Comparison of ENCODE assay signal across 21 cellular contexts in genomic region chr2:24856791-24857211, GRCh38.
DNase-seq lines count a peak whose midpoint lies in the region; ATAC-seq and TF ChIP-seq lines count a peak whose summit lies in the region.
"Had no signal": no experiment of that assay in that cellular context is flagged by ENCODE, and none has a peak within 500 bp of the region (broad histone marks: within the 10 kb centered on the region; RNA-seq: fewer than 3 reads in every experiment).

No MANE protein-coding gene starts in this region.

- intact Hi-C loops in testis (cut with DNase I; ENCODE audit: low total_unique reads) (no loop called here), esophagus squamous epithelium (cut with DNase I) (no loop called here)

- peaks cover 8% of the 10 kb centered on the region for H3K4me1 Mint-ChIP-seq in neural progenitor cell
- H3K4me1 Mint-ChIP-seq: B cell had no signal

- no peak overlapping the region for H3K4me3 Mint-ChIP-seq in neural progenitor cell
- H3K4me3 Mint-ChIP-seq: B cell, neural crest cell had no signal

- no peaks in the 10 kb centered on the region for H3K9me3 Mint-ChIP-seq in neural progenitor cell
- H3K9me3 Mint-ChIP-seq: neural crest cell had no signal

- H3K27ac Mint-ChIP-seq in neural progenitor cell: peak overlapping the region; percentile 71
- H3K27ac Mint-ChIP-seq: B cell had no signal

- H3K9me3 ChIP-seq in adipocyte (ENCODE audit: control insufficient read depth, low read length) (no peaks in the 10 kb centered on the region), gastroesophageal sphincter (no peaks in the 10 kb centered on the region), neural progenitor cell (ENCODE audit: low read depth) (no peaks in the 10 kb centered on the region), testis (no peaks in the 10 kb centered on the region), esophagus squamous epithelium (no peaks in the 10 kb centered on the region)
- H3K9me3 ChIP-seq: right lobe of liver had no signal

- peaks cover 3% of the 10 kb centered on the region for H3K27me3 Mint-ChIP-seq in neural progenitor cell (ENCODE audit: insufficient read depth, low read depth)
- H3K27me3 Mint-ChIP-seq: B cell had no signal

- ATAC-seq in gastroesophageal sphincter (peak; percentile 22), HG03571 (IDR thresholded peaks at IDR 0.05; ENCODE audit: unreplicated experiment) (no peak)
- ATAC-seq: PC-3, right lobe of liver had no signal

- no peaks in the 10 kb centered on the region for H3K79me2 ChIP-seq in neural progenitor cell (ENCODE audit: low read depth)

- H3K9ac ChIP-seq in adipocyte (ENCODE audit: low read length) (peak overlapping the region; percentile 82), neural progenitor cell (no peak overlapping the region)

- TF ChIP-seq CTCF in gastroesophageal sphincter (IDR thresholded peaks at IDR 0.05): no peak
- no peak for TF ChIP-seq CTCF in neural progenitor cell (IDR thresholded peaks at IDR 0.05)
- TF ChIP-seq CTCF in testis (IDR thresholded peaks at IDR 0.05): no peak
- TF ChIP-seq CTCF in esophagus squamous epithelium (IDR thresholded peaks at IDR 0.05): no peak

- TF ChIP-seq POLR2A in gastroesophageal sphincter (IDR thresholded peaks at IDR 0.05) (no peak), testis (IDR thresholded peaks at IDR 0.05) (no peak), esophagus squamous epithelium (IDR thresholded peaks at IDR 0.05) (no peak)

- DNase-seq in adipocyte (ENCODE audit: low read depth) (peak; percentile 53), neural progenitor cell (ENCODE audit: low spot score) (no peak), testis (no peak), NK-92 (lab: John Stamatoyannopoulos, UW; ENCODE audit: unreplicated experiment) (no peak), esophagus squamous epithelium (lab: John Stamatoyannopoulos, UW) (no peak), SIG-M5 (lab: John Stamatoyannopoulos, UW) (no peak)
- DNase-seq: activated CD4-positive, CD25-positive, alpha-beta regulatory T cell treated with anti-CD3 and anti-CD28 coated beads, Interleukin-2, amount 50 U/mL, for 72 hours; activated effector memory CD4-positive, alpha-beta T cell treated with anti-CD3 and anti-CD28 coated beads, Interleukin-2, amount 50 U/mL, for 16 hours; GDM1; KBM-7; midbrain; PC-3; stimulated activated CD4-positive, alpha-beta T cell treated with anti-CD3 and anti-CD28 coated beads, Interleukin-4, amount 100 ng/mL, for 1 hour; T1000 had no signal

- no peaks in the 10 kb centered on the region for H3F3A ChIP-seq in neural progenitor cell (ENCODE audit: low read depth)

- H3K4me2 ChIP-seq in neural progenitor cell: no peak overlapping the region

- no peak overlapping the region for H2AFZ ChIP-seq in neural progenitor cell (replicated peaks)

- H3K27me3 ChIP-seq in adipocyte (replicated peaks; ENCODE audit: control insufficient read depth, insufficient read depth, low read length) (no peaks in the 10 kb centered on the region), gastroesophageal sphincter (no peaks in the 10 kb centered on the region), neural progenitor cell (no peaks in the 10 kb centered on the region), testis (no peaks in the 10 kb centered on the region), esophagus squamous epithelium (no peaks in the 10 kb centered on the region)
- H3K27me3 ChIP-seq: right lobe of liver had no signal

- no peaks in the 10 kb centered on the region for H4K20me1 ChIP-seq in neural progenitor cell (ENCODE audit: low read depth)

- 20 to 100% methylated on average over 1 to 2 of the region's 5 CpGs for WGBS in gastroesophageal sphincter (ENCODE audit: low coverage in 1 of 2), 2 donors
- WGBS in testis, 2 donors: 59 to 66% methylated on average over 3 to 5 of the region's 5 CpGs
- WGBS in esophagus squamous epithelium, 2 donors: 61 to 86% methylated on average over 3 to 5 of the region's 5 CpGs

- no peak for TF ChIP-seq EP300 in gastroesophageal sphincter (IDR thresholded peaks at IDR 0.05)

- H3K4me3 ChIP-seq in adipocyte (ENCODE audit: low read length) (no peak overlapping the region), gastroesophageal sphincter (no peak overlapping the region), neural progenitor cell (no peak overlapping the region), testis (no peak overlapping the region), esophagus squamous epithelium (no peak overlapping the region)
- H3K4me3 ChIP-seq: right lobe of liver, SK-N-MC had no signal

- H3K27ac ChIP-seq in gastroesophageal sphincter: peak overlapping the region in 3 of 4 donors; percentile 65 to 78 (median 72)
- no peak overlapping the region for H3K27ac ChIP-seq in neural progenitor cell
- H3K27ac ChIP-seq in testis: peak overlapping the region; percentile 52 to 80
- peak overlapping the region in 2 of 4 donors; percentile 61 to 85 for H3K27ac ChIP-seq in esophagus squamous epithelium
- H3K27ac ChIP-seq: HL-60, right lobe of liver, SK-N-MC had no signal

- peaks cover 4% of the 10 kb centered on the region for H3K36me3 Mint-ChIP-seq in neural progenitor cell

- H3K4me1 ChIP-seq in adipocyte (ENCODE audit: control insufficient read depth, insufficient read depth, low read length) (peaks cover 49% of the 10 kb centered on the region), gastroesophageal sphincter (peaks cover 0 to 31% (median 3%) of the 10 kb centered on the region in 3 donors), neural progenitor cell (peaks cover 11% of the 10 kb centered on the region), testis (peaks cover 33% of the 10 kb centered on the region), esophagus squamous epithelium (peaks cover 0 to 26% (median 7%) of the 10 kb centered on the region in 3 donors)
- H3K4me1 ChIP-seq: right lobe of liver had no signal

- no peaks in the 10 kb centered on the region for H3K36me3 ChIP-seq in adipocyte (ENCODE audit: control insufficient read depth, insufficient read depth, low read length, severe bottlenecking)
- H3K36me3 ChIP-seq in gastroesophageal sphincter: no peaks in the 10 kb centered on the region
- no peaks in the 10 kb centered on the region for H3K36me3 ChIP-seq in neural progenitor cell
- H3K36me3 ChIP-seq in testis (ENCODE audit: low read depth, missing control alignments): no peaks in the 10 kb centered on the region
- no peaks in the 10 kb centered on the region for H3K36me3 ChIP-seq in esophagus squamous epithelium
- H3K36me3 ChIP-seq: right lobe of liver had no signal
